In the genomic region with DNA sequence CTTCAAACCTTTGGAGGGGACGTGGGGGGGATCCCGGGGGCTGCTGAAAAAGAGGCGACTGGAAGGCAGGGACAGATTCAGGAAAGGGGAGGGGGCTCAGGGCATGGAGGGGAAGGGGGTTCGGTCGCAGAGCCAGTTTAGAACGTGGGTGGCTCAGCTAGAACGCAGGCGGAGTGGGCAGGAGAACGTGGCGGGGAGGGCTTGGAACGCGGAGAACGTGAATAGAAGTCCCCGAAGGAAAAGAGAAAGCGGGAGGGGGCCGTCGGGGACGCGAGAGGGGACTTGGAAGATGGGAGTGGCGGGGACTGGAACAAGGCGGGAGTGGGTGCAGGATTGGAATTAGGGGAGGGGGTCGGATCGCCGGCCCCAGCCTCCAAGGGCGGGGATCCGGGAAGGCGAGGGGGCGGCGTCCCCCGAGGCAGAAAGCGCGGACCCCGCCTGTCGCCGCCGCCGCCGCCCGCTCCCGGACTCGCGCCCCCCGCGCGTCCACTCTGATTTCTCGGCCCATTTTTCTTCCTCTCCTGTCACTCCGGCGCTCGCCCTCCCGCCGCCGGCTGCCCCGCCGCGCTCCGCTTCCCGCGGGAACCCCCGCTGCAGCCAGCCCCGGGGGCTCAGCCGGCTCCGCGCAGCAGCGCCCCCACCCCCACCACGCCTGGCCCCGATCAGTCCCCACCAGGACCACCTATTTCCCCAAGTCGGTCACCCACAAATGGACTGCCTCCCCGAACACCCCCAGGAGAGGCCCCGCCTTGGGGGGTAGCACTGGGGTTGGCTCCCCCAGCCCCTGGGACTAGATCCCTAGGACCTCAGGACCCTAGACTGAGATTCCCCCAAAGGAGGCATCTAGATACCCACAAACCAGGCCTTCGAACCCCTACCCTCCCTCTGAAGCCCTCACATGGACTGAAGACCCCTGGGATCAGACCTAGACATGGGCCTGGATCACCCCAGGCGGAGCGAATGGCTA, we compare ENCODE assay signal across 9 cellular contexts. TPM values are rescaled to one million over a fixed set of nuclear protein-coding genes. Genes with fewer than 3 reads are reported as not detected.
A peak's percentile ranks its signal among the peaks of the same experiment; 100 is the strongest.
DNase-seq lines count a peak whose midpoint lies in the region; ATAC-seq and TF ChIP-seq lines count a peak whose summit lies in the region.
"Had no signal": no experiment of that assay in that cellular context is flagged by ENCODE, and none has a peak within 500 bp of the region (broad histone marks: within the 10 kb centered on the region; RNA-seq: fewer than 3 reads in every experiment).

No MANE protein-coding gene starts in this region.

- 0 to 2% methylated on average over 12 to 26 of the region's 72 CpGs for WGBS in gastroesophageal sphincter (ENCODE audit: low coverage in 1 of 2), 2 donors
- 3 to 8% (median 7%) methylated on average over 59 to 71 of the region's 72 CpGs for WGBS in spleen, 5 donors

- intact Hi-C loops in spleen (cut with DNase I; ENCODE audit: low total_unique reads): no loop called here

- TF ChIP-seq POLR2A in gastroesophageal sphincter (IDR thresholded peaks at IDR 0.05) (no peak), spleen (IDR thresholded peaks at IDR 0.05) (no peak)

- H3K27me3 ChIP-seq in WERI-Rb-1 (ENCODE audit: insufficient read depth, low read depth, severe bottlenecking): no peaks in the 10 kb centered on the region
- peaks cover 93% of the 10 kb centered on the region for H3K27me3 ChIP-seq in gastroesophageal sphincter
- H3K27me3 ChIP-seq in spleen (replicated peaks in 1 of 7): peaks cover 0 to 45% (median 20%) of the 10 kb centered on the region in 7 donors

- TF ChIP-seq CTCF in WERI-Rb-1 (IDR thresholded peaks at IDR 0.05; ENCODE audit: low read depth, low read length) (no peak), gastroesophageal sphincter (IDR thresholded peaks at IDR 0.05) (no peak), spleen (IDR thresholded peaks at IDR 0.05 in 8 of 11, conservative IDR thresholded peaks at IDR 0.05 in 3 of 11) (peak in 1 of 11 experiments; percentile 12)

- ATAC-seq in gastroesophageal sphincter: no peak

- DNase-seq in DMS 273 (lab: John Stamatoyannopoulos, UW; ENCODE audit: unreplicated experiment): peak; percentile 45
- no peak for DNase-seq in DMS 273 treated with DMSO at 0.1 percent for 48 hours (lab: John Stamatoyannopoulos, UW)
- DNase-seq in WERI-Rb-1: peak; percentile 57
- DNase-seq in spleen: peak; percentile 77
- DNase-seq in anterior cingulate cortex (lab: John Stamatoyannopoulos, UW): no peak
- DNase-seq in NCI-H1930 (lab: John Stamatoyannopoulos, UW): no peak
- no peak for DNase-seq in NAMALWA (ENCODE audit: low spot score)

- H3K4me3 ChIP-seq in WERI-Rb-1 (ENCODE audit: low read depth, low read length) (peak overlapping the region; percentile 80), gastroesophageal sphincter (peak overlapping the region; percentile 5 to 48), spleen (peak overlapping the region; percentile 25 to 71 (median 38))

- H3K36me3 ChIP-seq in WERI-Rb-1: no peaks in the 10 kb centered on the region
- H3K36me3 ChIP-seq in gastroesophageal sphincter: peaks cover 0 to 4% of the 10 kb centered on the region in 2 donors
- H3K36me3 ChIP-seq in spleen: no peaks in the 10 kb centered on the region

- peak overlapping the region; percentile 94 for H3K27ac ChIP-seq in WERI-Rb-1
- H3K27ac ChIP-seq in gastroesophageal sphincter: no peak overlapping the region
- peak overlapping the region in 5 of 8 donors; percentile 33 to 84 (median 65) for H3K27ac ChIP-seq in spleen
- H3K27ac ChIP-seq: 22Rv1 had no signal

- no peak for TF ChIP-seq EP300 in gastroesophageal sphincter (IDR thresholded peaks at IDR 0.05)

- H3K4me1 ChIP-seq in gastroesophageal sphincter: peaks cover 0 to 24% (median 9%) of the 10 kb centered on the region in 3 donors
- H3K4me1 ChIP-seq in spleen: peaks cover 5 to 78% (median 42%) of the 10 kb centered on the region in 6 donors

- H3K9me3 ChIP-seq in WERI-Rb-1 (ENCODE audit: severe bottlenecking) (no peaks in the 10 kb centered on the region), gastroesophageal sphincter (no peaks in the 10 kb centered on the region), spleen (no peaks in the 10 kb centered on the region)

RNA-seq across cellular contexts. Expression of a gene that starts 12.5 kb away (rescaled TPM):
- total RNA-seq in gastroesophageal sphincter (not detected), spleen (1 to 10 TPM in 5 of 7 donors, under 1 TPM in 2; 0.46 to 3.0 (median 1.6) TPM)
- 1 to 10 TPM; 2.2 to 2.4 (median 2.2) TPM for polyA plus RNA-seq in spleen

RNA-seq across cellular contexts. Expression of a gene that starts 18.4 kb away (rescaled TPM):
- 100 to 1,000 TPM; 150 to 215 (median 201) TPM for total RNA-seq in gastroesophageal sphincter
- total RNA-seq in spleen: 100 to 1,000 TPM in 5 of 7 donors, 10 to 100 TPM in 2; 85.6 to 154 (median 123) TPM
- polyA plus RNA-seq in spleen: 100 to 1,000 TPM; 110 to 165 (median 145) TPM

RNA-seq across cellular contexts. Expression of a gene that starts 53.3 kb away (rescaled TPM):
- total RNA-seq in gastroesophageal sphincter: 1 to 10 TPM in 2 of 4 donors, under 1 TPM in 1, not detected in 1; 0.81 to 2.6 (median 1.1) TPM
- total RNA-seq in spleen: 1 to 10 TPM in 5 of 7 donors, under 1 TPM in 2; 0.72 to 2.2 (median 1.9) TPM
- polyA plus RNA-seq in spleen: under 1 TPM; 0.39 to 0.83 (median 0.53) TPM

RNA-seq across cellular contexts. Expression of a gene that starts 57.7 kb away (rescaled TPM):
- 10 to 100 TPM; 40.4 to 58.3 (median 51.4) TPM for total RNA-seq in gastroesophageal sphincter
- 100 to 1,000 TPM; 238 to 473 (median 382) TPM for total RNA-seq in spleen
- 100 to 1,000 TPM; 314 to 543 (median 478) TPM for polyA plus RNA-seq in spleen

Comparison
In these comparisons a context has a peak if more than half of its experiments do, and no peak if none do; other contexts are left out.
1. DNase-seq: peak in DMS 273 (single experiment), WERI-Rb-1 (single experiment) and spleen (single experiment); none in DMS 273 treated with DMSO at 0.1 percent for 48 hours (single experiment), anterior cingulate cortex (0 of 58), NCI-H1930 (0 of 2) and NAMALWA (single experiment).
2. H3K27ac ChIP-seq: peak in WERI-Rb-1 (single experiment) and spleen (5 of 8); none in gastroesophageal sphincter (0 of 4).
3. H3K4me3 ChIP-seq: peak in every context shown above with its lines; median percentile 80 in WERI-Rb-1; 38 in spleen; 26 in gastroesophageal sphincter.